Comparison of ENCODE assay signal across 29 cellular contexts in genomic region chr21:28624626-28625025, GRCh38.
"Had no signal": no experiment of that assay in that cellular context is flagged by ENCODE, and none has a peak within 500 bp of the region (broad histone marks: within the 10 kb centered on the region; RNA-seq: fewer than 3 reads in every experiment).

No MANE protein-coding gene starts in this region.

- H3K27ac Mint-ChIP-seq: activated CD4-positive, alpha-beta T cell treated with anti-CD3 and anti-CD28 coated beads, Interleukin-2, amount 10 ng/mL, durations not matched to agents 24 days and 14 days; activated CD8-positive, alpha-beta T cell treated with anti-CD3 and anti-CD28 coated beads for 36 hours; activated naive CD4-positive, alpha-beta T cell treated with anti-CD3 and anti-CD28 coated beads, Interleukin-2, amount 50 U/mL, for 24 hours; activated T-helper 1 cell treated with anti-CD3 and anti-CD28 coated beads, Interleukin-12 subunit alpha, Interleukin-12 subunit beta, Interleukin-2, Interleukin-4 antibody, amounts not matched to agents 30 ng/mL and 10 ng/mL and 1 ng/mL, durations not matched to agents 14 hours and 24 hours and 36 hours; brain; naive thymus-derived CD4-positive, alpha-beta T cell; neural progenitor cell; progenitor cell of endocrine pancreas; T-cell; T-helper 2 cell treated with Interferon-gamma antibody and Interleukin-4, amounts not matched to agents 5 μg/mL and 100 μg/mL, for 36 hours had no signal

- H3K36me3 ChIP-seq: left lung, neural progenitor cell, sigmoid colon, thoracic aorta, upper lobe of left lung had no signal

- H3K27me3 Mint-ChIP-seq: activated CD4-positive, alpha-beta T cell treated with anti-CD3 and anti-CD28 coated beads, Interleukin-2, amount 10 ng/mL, durations not matched to agents 24 days and 14 days; activated CD8-positive, alpha-beta T cell treated with anti-CD3 and anti-CD28 coated beads for 36 hours; activated naive CD4-positive, alpha-beta T cell treated with anti-CD3 and anti-CD28 coated beads, Interleukin-2, amount 50 U/mL, for 24 hours; brain; naive thymus-derived CD4-positive, alpha-beta T cell; progenitor cell of endocrine pancreas; T-cell had no signal

- H3K36me3 Mint-ChIP-seq: neural progenitor cell had no signal

- ATAC-seq: activated CD4-positive, CD25-positive, alpha-beta regulatory T cell treated with anti-CD3 and anti-CD28 coated beads, Interleukin-2, amount 50 U/mL, for 24 hours; activated CD8-positive, alpha-beta T cell treated with anti-CD3 and anti-CD28 coated beads for 36 hours; left lung; naive thymus-derived CD4-positive, alpha-beta T cell; T-cell had no signal

- H2AFZ ChIP-seq: neural progenitor cell had no signal

- H3K4me1 ChIP-seq: left lung, sigmoid colon, upper lobe of left lung had no signal

- H3K27ac ChIP-seq: esophagus muscularis mucosa, left lung, neural progenitor cell, sigmoid colon, thoracic aorta, upper lobe of left lung, VCaP had no signal

- DNase-seq: activated CD4-positive, alpha-beta T cell treated with anti-CD3 and anti-CD28 coated beads, Interleukin-2, amount 10 ng/mL, durations not matched to agents 24 days and 14 days; activated CD8-positive, alpha-beta T cell treated with anti-CD3 and anti-CD28 coated beads for 36 hours; activated gamma-delta T cell treated with Interleukin-2 at 50 U/mL for 16 hours; anterior cingulate cortex; central memory CD4-positive, alpha-beta T cell; dermis blood vessel endothelial cell; effector CD8-positive, alpha-beta T cell; immature natural killer cell; kidney glomerular epithelial cell; left lung; naive thymus-derived CD4-positive, alpha-beta T cell; retina; sigmoid colon; stimulated activated CD4-positive, alpha-beta T cell treated with anti-CD3 and anti-CD28 coated beads, Interleukin-2, amount 100 ng/mL, for 48 hours; stimulated activated CD8-positive, alpha-beta memory T cell treated with anti-CD3 and anti-CD28 coated beads, Interleukin-4, amount 100 ng/mL, for 48 hours; stimulated activated naive CD4-positive, alpha-beta T cell; T-cell; upper lobe of left lung had no signal

- H3K27me3 ChIP-seq: esophagus muscularis mucosa, left lung, neural progenitor cell, sigmoid colon, upper lobe of left lung had no signal

- H3K9me3 ChIP-seq: esophagus muscularis mucosa, thoracic aorta had no signal

- H3K4me1 Mint-ChIP-seq: brain had no signal

- H3K4me2 ChIP-seq: neural progenitor cell had no signal

- H3K4me3 Mint-ChIP-seq: activated CD4-positive, alpha-beta T cell treated with anti-CD3 and anti-CD28 coated beads, Interleukin-2, amount 10 ng/mL, durations not matched to agents 24 days and 14 days; activated CD8-positive, alpha-beta T cell treated with anti-CD3 and anti-CD28 coated beads for 36 hours; activated naive CD4-positive, alpha-beta T cell treated with anti-CD3 and anti-CD28 coated beads, Interleukin-2, amount 50 U/mL, for 24 hours; activated T-helper 1 cell treated with anti-CD3 and anti-CD28 coated beads, Interleukin-12 subunit alpha, Interleukin-12 subunit beta, Interleukin-2, Interleukin-4 antibody, amounts not matched to agents 30 ng/mL and 10 ng/mL and 1 ng/mL, durations not matched to agents 14 hours and 24 hours and 36 hours; brain; immature natural killer cell; naive thymus-derived CD4-positive, alpha-beta T cell; neural progenitor cell; T-cell; T-helper 2 cell treated with Interferon-gamma antibody and Interleukin-4, amounts not matched to agents 5 μg/mL and 100 μg/mL, for 36 hours had no signal

- H3K9ac ChIP-seq: neural progenitor cell had no signal

- H3K4me3 ChIP-seq: esophagus muscularis mucosa, left lung, lung, neural progenitor cell, sigmoid colon, thoracic aorta, upper lobe of left lung had no signal
